Comparison of ENCODE assay signal across 11 cellular contexts in the genomic region with DNA sequence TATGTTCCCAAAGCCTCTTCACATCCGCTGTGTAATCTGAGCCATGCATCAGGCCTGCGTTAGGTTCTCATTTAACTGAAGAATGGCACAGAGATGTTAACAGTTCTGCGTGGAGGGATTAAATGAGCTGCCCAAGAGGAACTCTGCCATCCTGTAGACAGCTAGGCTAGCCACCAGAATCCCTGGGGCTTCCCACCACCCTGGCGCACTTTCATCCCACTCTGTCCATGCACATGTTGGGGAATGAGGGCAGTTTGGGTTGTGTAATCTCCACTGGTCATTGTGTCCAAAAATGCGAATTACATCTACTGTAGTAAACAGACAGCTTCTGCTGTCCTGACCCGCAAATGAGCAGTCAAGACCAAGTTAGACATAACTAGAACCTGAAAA. TPM values are rescaled to one million over a fixed set of nuclear protein-coding genes. Genes with fewer than 3 reads are reported as not detected.
DNase-seq lines count a peak whose midpoint lies in the region; ATAC-seq, FAIRE-seq and TF ChIP-seq lines count a peak whose summit lies in the region.
"Had no signal": no experiment of that assay in that cellular context is flagged by ENCODE, and none has a peak within 500 bp of the region (broad histone marks: within the 10 kb centered on the region; RNA-seq: fewer than 3 reads in every experiment).

No MANE protein-coding gene starts in this region.

- no peak overlapping the region for H3K14ac ChIP-seq in H1 (ENCODE audit: insufficient read length)
- H3K14ac ChIP-seq in trophoblast cell (ENCODE audit: low read length), result no peak overlapping the region

- peak overlapping the region; percentile 49 for H4K91ac ChIP-seq in H1 (replicated peaks; ENCODE audit: insufficient read length, low read length)
- no peak overlapping the region for H4K91ac ChIP-seq in trophoblast cell (ENCODE audit: low read depth, low read length)

- WGBS in H1 (ENCODE audit: extremely low coverage in 1 of 2, insufficient coverage in 1 of 2, insufficient read length in 1 of 2, insufficient replicate concordance in 2 of 2, low coverage in 1 of 2, low lambda C conversion rate in 2 of 2, missing lambda C conversion rate in 1 of 2), 2 experiments, result 42% methylated on average over 6 of the region's 6 CpGs; no CpG with 5 or more reads in 1 of the 2 experiments
- no CpG with 5 or more reads among the region's 6 CpGs for WGBS in trophoblast cell (ENCODE audit: extremely low coverage, insufficient coverage, insufficient read length)

- H3K79me2 ChIP-seq in H1 (ENCODE audit: control insufficient read depth in 1 of 2, insufficient read depth in 2 of 2, low read length in 2 of 2) (peaks cover 22 to 35% of the 10 kb centered on the region in 2 experiments), trophoblast cell (ENCODE audit: control insufficient read depth, insufficient read depth, low read length, poor library complexity) (peaks cover 7% of the 10 kb centered on the region)

- ATAC-seq in GM21576 (IDR thresholded peaks at IDR 0.05; ENCODE audit: unreplicated experiment), result no peak

- H2AK5ac ChIP-seq in H1 (ENCODE audit: low read depth, low read length) (no peak overlapping the region), trophoblast cell (ENCODE audit: low read length) (no peak overlapping the region)

- H3K18ac ChIP-seq in H1 (ENCODE audit: extremely low read depth, low read length), result peak overlapping the region; percentile 55; the same call in 1 of the 2 replicates
- H3K18ac ChIP-seq in trophoblast cell (ENCODE audit: low read length), result no peak overlapping the region

- CTCF ChIA-PET in H1 (lab: Charles Lee; ENCODE audit: partially characterized antibody), result interaction anchor here (1.2 to 1.8 kb wide), 4 partner anchors 14 to 254 kb away, joined by 3 to 8 read pairs (median 6); no protein-coding TSS in a partner anchor

- H2BK20ac ChIP-seq in H1 (ENCODE audit: low read length), result 0 out of 2 replicates have a peak overlapping the region, but pooled peaks have one; percentile 84

- H3K23ac ChIP-seq in H1 (ENCODE audit: insufficient read length), result no peak overlapping the region
- H3K23ac ChIP-seq in trophoblast cell (ENCODE audit: low read length), result no peak overlapping the region

- H3K4ac ChIP-seq in H1 (replicated peaks; ENCODE audit: insufficient read length, low read depth, low read length) (peak overlapping the region; percentile 6), trophoblast cell (ENCODE audit: low read depth, low read length) (no peak overlapping the region)

- DNase-seq in NCI-H1436 (lab: John Stamatoyannopoulos, UW) (peak; percentile 8), NCI-H1436 treated with DMSO at 0.1 percent for 48 hours (lab: John Stamatoyannopoulos, UW) (no peak), LHCN-M2 (ENCODE audit: low read depth) (peak; percentile 31), H1 (ENCODE audit: low read depth in 1 of 2, low spot score in 2 of 2) (peak in 1 of 2 experiments; percentile 51), trophoblast cell (peak in 1 of 2 donors; percentile 32), NCI-H2196 (lab: John Stamatoyannopoulos, UW; ENCODE audit: unreplicated experiment) (no peak), NAMALWA (ENCODE audit: low spot score) (no peak)
- DNase-seq: left ventricle myocardium superior, RPMI8226 had no signal

- H3K27me3 ChIP-seq in H1 (replicated peaks in 1 of 4; ENCODE audit: control insufficient read depth in 3 of 4, extremely low read depth in 1 of 4, insufficient read depth in 3 of 4, low read length in 3 of 4) (no peaks in the 10 kb centered on the region), trophoblast cell (ENCODE audit: insufficient read depth, low read length) (no peaks in the 10 kb centered on the region)

- peaks cover 2 to 7% (median 6%) of the 10 kb centered on the region in 4 experiments; a peak in 5 of 7 replicates for H3K4me1 ChIP-seq in H1 (replicated peaks in 1 of 4; ENCODE audit: control insufficient read depth in 3 of 4, insufficient read depth in 4 of 4, low read length in 3 of 4)
- H3K4me1 ChIP-seq in trophoblast cell (ENCODE audit: control insufficient read depth in 1 of 2, insufficient read depth in 2 of 2, low read length in 2 of 2), result peaks cover 6 to 7% of the 10 kb centered on the region in 2 experiments

- no peaks in the 10 kb centered on the region for H3K36me3 ChIP-seq in H1 (ENCODE audit: control insufficient read depth in 2 of 4, insufficient read depth in 4 of 4, low read length in 3 of 4)
- no peaks in the 10 kb centered on the region for H3K36me3 ChIP-seq in trophoblast cell (ENCODE audit: control insufficient read depth in 1 of 2, insufficient read depth in 2 of 2, low read length in 2 of 2)

- POLR2A ChIA-PET in H1 (lab: Charles Lee; ENCODE audit: partially characterized antibody), result interaction anchor here (0.6 to 4.6 kb wide), 9 partner anchors 9 to 259 kb away, joined by 3 to 27 read pairs (median 4); partner anchors contain the start of gene RFWD3

- H3K79me1 ChIP-seq in H1 (ENCODE audit: low read depth, low read length) (no peaks in the 10 kb centered on the region; the same call in 1 of the 2 replicates), trophoblast cell (ENCODE audit: low read length) (peaks cover 8% of the 10 kb centered on the region)

- H4K5ac ChIP-seq in H1 (ENCODE audit: insufficient read length, low read depth, low read length), result peak overlapping the region; percentile 11

- H4K8ac ChIP-seq in H1 (ENCODE audit: extremely low read depth, insufficient read depth, low read length) (no peak overlapping the region; the same call in 1 of the 2 replicates), trophoblast cell (ENCODE audit: low read depth, low read length) (no peak overlapping the region)

- H3K9ac ChIP-seq in H1 (replicated peaks in 1 of 4; ENCODE audit: extremely low read depth in 1 of 4, low read depth in 3 of 4, low read length in 3 of 4) (peak overlapping the region in 3 of 4 experiments; percentile 4 to 37 (median 28); a peak in 3 of 7 replicates), trophoblast cell (ENCODE audit: low read length) (no peak overlapping the region)

- H3K9me3 ChIP-seq in H1 (ENCODE audit: insufficient read depth in 2 of 2, low read depth in 1 of 2, low read length in 1 of 2) (no peaks in the 10 kb centered on the region), trophoblast cell (ENCODE audit: insufficient read depth, low read depth, low read length) (no peaks in the 10 kb centered on the region)

- peaks cover 0 to 5% of the 10 kb centered on the region in 2 experiments for H4K20me1 ChIP-seq in H1 (replicated peaks in 1 of 2; ENCODE audit: control insufficient read depth in 1 of 2, insufficient read depth in 2 of 2, low read length in 2 of 2)

- H3K27ac ChIP-seq in H1 (ENCODE audit: low read depth, low read length), result no peak overlapping the region
- H3K27ac ChIP-seq in trophoblast cell (ENCODE audit: low read depth, low read length), result no peak overlapping the region

- H4K12ac ChIP-seq in trophoblast cell (ENCODE audit: low read depth, low read length), result no peak overlapping the region

- no peak for FAIRE-seq in H1 (lab: Jason Lieb, UNC)
- FAIRE-seq: A204.1 had no signal

- H3K4me3 ChIP-seq in H1 (ENCODE audit: extremely low read depth in 1 of 4, insufficient read depth in 2 of 4, low read depth in 3 of 4, low read length in 4 of 4), result peak overlapping the region in 3 of 4 experiments; percentile 71 to 91 (median 87); a peak in 4 of 8 replicates
- no peak overlapping the region for H3K4me3 ChIP-seq in trophoblast cell (ENCODE audit: low read depth, low read length)

- H2BK120ac ChIP-seq in H1 (replicated peaks; ENCODE audit: low read depth, low read length) (peak overlapping the region; percentile 62), trophoblast cell (ENCODE audit: insufficient read depth, low read length, poor library complexity) (no peak overlapping the region)

- no peak for TF ChIP-seq RAD21 in H1 (IDR thresholded peaks at IDR 0.05 in 1 of 2, conservative IDR thresholded peaks at IDR 0.05 in 1 of 2; ENCODE audit: low read depth in 2 of 2, low read length in 2 of 2)

- no peak for TF ChIP-seq CTCF in H1 (IDR thresholded peaks at IDR 0.05; ENCODE audit: control extremely low read depth in 1 of 3, insufficient read depth in 1 of 3, low read depth in 1 of 3, low read length in 3 of 3)

- H2BK5ac ChIP-seq in H1 (ENCODE audit: low read depth, low read length) (peak overlapping the region; percentile 8), trophoblast cell (ENCODE audit: low read depth, low read length, poor library complexity) (no peak overlapping the region)

- peak overlapping the region; percentile 22; the same call in 1 of the 2 replicates for H2BK15ac ChIP-seq in H1 (ENCODE audit: low read length)

- no peak for TF ChIP-seq EP300 in H1 (IDR thresholded peaks at IDR 0.05; ENCODE audit: borderline replicate concordance in 1 of 2, low read depth in 2 of 2, low read length in 2 of 2)

- peaks cover 4% of the 10 kb centered on the region for H3K23me2 ChIP-seq in H1 (ENCODE audit: low read depth, low read length)

- peak overlapping the region; percentile 33; the same call in 1 of the 2 replicates for H2BK12ac ChIP-seq in H1 (ENCODE audit: low read depth, low read length)
- no peak overlapping the region for H2BK12ac ChIP-seq in trophoblast cell (ENCODE audit: low read length)

- H2AFZ ChIP-seq in H1 (ENCODE audit: low read length) (peak overlapping the region; percentile 54; the same call in 1 of the 2 replicates), trophoblast cell (ENCODE audit: insufficient read depth, low read length, poor library complexity) (no peak overlapping the region)

- H3K4me2 ChIP-seq in H1 (ENCODE audit: insufficient read depth in 1 of 2, low read depth in 2 of 2, low read length in 2 of 2) (peak overlapping the region; percentile 84 to 87), trophoblast cell (ENCODE audit: low read length) (peak overlapping the region; percentile 78)

- no peak overlapping the region for H3K56ac ChIP-seq in H1 (replicated peaks; ENCODE audit: insufficient read length, low read depth, low read length)

- TF ChIP-seq POLR2A in H1 (IDR thresholded peaks at IDR 0.05; ENCODE audit: control extremely low read depth in 1 of 2, low read depth in 2 of 2, low read length in 2 of 2), result no peak

RNA-seq across cellular contexts. Expression of gene GLG1, which starts 1.0 kb away (rescaled TPM):
- total RNA-seq in LHCN-M2 (2014; rRNA removed), result 75.9 and 81.7 TPM in 2 replicates
- polyA plus RNA-seq in LHCN-M2 (2012), result 56.8 TPM
- 137 and 139 TPM in 2 replicates for total RNA-seq in H1 (2021; fragmentation: NEBNext Ultra II Directional; extraction: Animal tissue kit (Norgen Biotek cat#: 25700))
- polyA plus RNA-seq in H1 (2011; rRNA removed), result 51.6 and 53.4 TPM in 2 replicates
- 69.1 TPM for polyA plus RNA-seq in H1 (2011; cell fraction: cytosol; rRNA removed)
- polyA plus RNA-seq in H1 (2011; cell fraction: nucleus; rRNA removed), result 98.3 TPM
- polyA plus RNA-seq in H1 (2012, experiment 1 of 2), result 93.7 to 100 TPM (median 96.3 TPM) in 4 replicates
- polyA plus RNA-seq in H1 (2012, experiment 2 of 2), result 11.2 TPM
- polyA plus RNA-seq in H1 (2013, experiment 1 of 2), result 164 TPM
- 136 TPM for polyA plus RNA-seq in H1 (2013, experiment 2 of 2)
- 174 and 185 TPM in 2 replicates for polyA minus RNA-seq in H1 (2011; rRNA and poly(A)+ RNA removed)
- 91.2 TPM for polyA minus RNA-seq in H1 (2011; cell fraction: cytosol; rRNA and poly(A)+ RNA removed)
- polyA minus RNA-seq in H1 (2011; cell fraction: nucleus; rRNA and poly(A)+ RNA removed), result 89.8 TPM
- polyA plus RNA-seq in trophoblast cell (2013), result 49.4 and 49.6 TPM in 2 replicates

RNA-seq across cellular contexts. Expression of gene RFWD3, which starts 58.7 kb away (rescaled TPM):
- 49.8 and 54.4 TPM in 2 replicates for total RNA-seq in LHCN-M2 (2014; rRNA removed)
- 17.3 TPM for polyA plus RNA-seq in LHCN-M2 (2012)
- 114 and 123 TPM in 2 replicates for total RNA-seq in H1 (2021; fragmentation: NEBNext Ultra II Directional; extraction: Animal tissue kit (Norgen Biotek cat#: 25700))
- polyA plus RNA-seq in H1 (2011; rRNA removed), result 56.9 and 67.1 TPM in 2 replicates
- 71.6 TPM for polyA plus RNA-seq in H1 (2011; cell fraction: cytosol; rRNA removed)
- polyA plus RNA-seq in H1 (2011; cell fraction: nucleus; rRNA removed), result 55.1 TPM
- 53.4 to 71.3 TPM (median 68.7 TPM) in 4 replicates for polyA plus RNA-seq in H1 (2012, experiment 1 of 2)
- polyA plus RNA-seq in H1 (2012, experiment 2 of 2), result 20.0 TPM
- 57.0 TPM for polyA plus RNA-seq in H1 (2013, experiment 1 of 2)
- polyA plus RNA-seq in H1 (2013, experiment 2 of 2), result 51.1 TPM
- 241 and 313 TPM in 2 replicates for polyA minus RNA-seq in H1 (2011; rRNA and poly(A)+ RNA removed)
- 85.3 TPM for polyA minus RNA-seq in H1 (2011; cell fraction: cytosol; rRNA and poly(A)+ RNA removed)
- 121 TPM for polyA minus RNA-seq in H1 (2011; cell fraction: nucleus; rRNA and poly(A)+ RNA removed)
- 26.9 and 27.8 TPM in 2 replicates for polyA plus RNA-seq in trophoblast cell (2013)

Comparison
In these comparisons a context has a peak if more than half of its experiments do, and no peak if none do; other contexts are left out.
1. DNase-seq: peak in NCI-H1436 (single experiment) and LHCN-M2 (single experiment); none in NCI-H1436 treated with DMSO at 0.1 percent for 48 hours (single experiment), NCI-H2196 (single experiment) and NAMALWA (single experiment).